In genomic region chr7:134563398-134563749, GRCh38 we compare ENCODE assay signal across 5 cellular contexts. TPM values are rescaled to one million over a fixed set of nuclear protein-coding genes. Genes with fewer than 3 reads are reported as not detected.
"Had no signal": no experiment of that assay in that cellular context is flagged by ENCODE, and none has a peak within 500 bp of the region (broad histone marks: within the 10 kb centered on the region; RNA-seq: fewer than 3 reads in every experiment).

No MANE protein-coding gene starts in this region.

RNA-seq across cellular contexts. Expression of gene AKR1B15, which starts 14.5 kb away (rescaled TPM):
- total RNA-seq: activated CD8-positive, alpha-beta T cell treated with anti-CD3 and anti-CD28 coated beads, Interleukin-2, amount 10 ng/mL, durations not matched to agents 7 days and 5 days; activated naive CD8-positive, alpha-beta T cell treated with anti-CD3 and anti-CD28 coated beads, Interleukin-2, amount 10 ng/mL, durations not matched to agents 7 days and 5 days; T-helper 17 cell; WTC11 had no signal
- polyA plus RNA-seq: aorta had no signal

RNA-seq across cellular contexts. Expression of gene AKR1B10, which starts 36.0 kb away (rescaled TPM):
- total RNA-seq: activated CD8-positive, alpha-beta T cell treated with anti-CD3 and anti-CD28 coated beads, Interleukin-2, amount 10 ng/mL, durations not matched to agents 7 days and 5 days; activated naive CD8-positive, alpha-beta T cell treated with anti-CD3 and anti-CD28 coated beads, Interleukin-2, amount 10 ng/mL, durations not matched to agents 7 days and 5 days; T-helper 17 cell had no signal
